8 cellular contexts compared by ENCODE assay signal in genomic region chr19:12293771-12294307, GRCh38. TPM values are rescaled to one million over a fixed set of nuclear protein-coding genes. Genes with fewer than 3 reads are reported as not detected.
DNase-seq lines count a peak whose midpoint lies in the region; ATAC-seq and TF ChIP-seq lines count a peak whose summit lies in the region.

No MANE protein-coding gene starts in this region.

- H3K27me3 ChIP-seq in brain microvascular endothelial cell (replicated peaks) = no peaks in the 10 kb centered on the region
- H3K27me3 ChIP-seq in iPS-18a (ENCODE audit: control insufficient read depth, insufficient read depth, low read length) = no peaks in the 10 kb centered on the region
- no peaks in the 10 kb centered on the region for H3K27me3 ChIP-seq in gastrocnemius medialis

- H3K4me3 ChIP-seq in brain microvascular endothelial cell (ENCODE audit: low read depth, low read length) (peak overlapping the region; percentile 81), iPS-18a (ENCODE audit: low read length) (peak overlapping the region; percentile 87), gastrocnemius medialis (peak overlapping the region; percentile 72 to 92 (median 88))

- TF ChIP-seq CTCF in brain microvascular endothelial cell (IDR thresholded peaks at IDR 0.05; ENCODE audit: low read depth, low read length, missing control alignments) (no peak), gastrocnemius medialis (IDR thresholded peaks at IDR 0.05 in 4 of 5, conservative IDR thresholded peaks at IDR 0.05 in 1 of 5) (no peak)

- peaks cover 35% of the 10 kb centered on the region for H3K4me1 Mint-ChIP-seq in T-helper 2 cell treated with Interferon-gamma antibody and Interleukin-4, amounts not matched to agents 5 μg/mL and 100 μg/mL, for 36 hours (ENCODE audit: low read depth)

- peaks cover 46% of the 10 kb centered on the region for H3K36me3 Mint-ChIP-seq in T-helper 2 cell treated with Interferon-gamma antibody and Interleukin-4, amounts not matched to agents 5 μg/mL and 100 μg/mL, for 36 hours (ENCODE audit: low read depth)

- H3K27ac ChIP-seq in brain microvascular endothelial cell = peak overlapping the region; percentile 43
- H3K27ac ChIP-seq in iPS-18a (ENCODE audit: low read length) = no peak overlapping the region
- peak overlapping the region; percentile 84 to 96 (median 93) for H3K27ac ChIP-seq in gastrocnemius medialis

- H3K9me3 ChIP-seq in iPS-18a (ENCODE audit: control insufficient read depth, low read depth, low read length) = no peaks in the 10 kb centered on the region
- no peaks in the 10 kb centered on the region for H3K9me3 ChIP-seq in gastrocnemius medialis

- peak overlapping the region; percentile 55 for H3K9ac ChIP-seq in iPS-18a (ENCODE audit: low read length)

- in situ Hi-C loops in brain microvascular endothelial cell (cut with HindIII; ENCODE audit: low pct_ligation_motif_present, low sequenced_read_pairs) (no loop called here), gastrocnemius medialis (cut with MboI; ENCODE audit: low sequenced_read_pairs in 4 of 4) (no loop called here)

- intact Hi-C loops in gastrocnemius medialis (cut with DNase I; ENCODE audit: low total_unique reads) = loop anchor here (1.0 to 5.0 kb wide), 5 partner anchors 39 to 258 kb away; partner anchors contain the start of genes ZNF442, ZNF443, ZNF563 and ZNF564

- peak; percentile 56 for ATAC-seq in GM19395 (IDR thresholded peaks at IDR 0.05; ENCODE audit: unreplicated experiment)
- peak; percentile 63 for ATAC-seq in gastrocnemius medialis
- ATAC-seq in HG03457 (IDR thresholded peaks at IDR 0.05; ENCODE audit: unreplicated experiment) = no peak

- peak overlapping the region; percentile 100 for H3K4me3 Mint-ChIP-seq in T-helper 2 cell treated with Interferon-gamma antibody and Interleukin-4, amounts not matched to agents 5 μg/mL and 100 μg/mL, for 36 hours

- peak overlapping the region; percentile 99 for H3K27ac Mint-ChIP-seq in T-helper 2 cell treated with Interferon-gamma antibody and Interleukin-4, amounts not matched to agents 5 μg/mL and 100 μg/mL, for 36 hours

- H3K4me1 ChIP-seq in iPS-18a (ENCODE audit: control insufficient read depth, low read depth, low read length) (peaks cover 3% of the 10 kb centered on the region), gastrocnemius medialis (peaks cover 16 to 21% of the 10 kb centered on the region in 2 donors)

- TF ChIP-seq POLR2A in gastrocnemius medialis (IDR thresholded peaks at IDR 0.05) = no peak

- H3K36me3 ChIP-seq in brain microvascular endothelial cell (replicated peaks) = no peaks in the 10 kb centered on the region
- no peaks in the 10 kb centered on the region for H3K36me3 ChIP-seq in iPS-18a (ENCODE audit: control insufficient read depth, low read depth, low read length)
- H3K36me3 ChIP-seq in gastrocnemius medialis = peaks cover 0 to 19% of the 10 kb centered on the region in 2 donors

- H3K9me3 Mint-ChIP-seq in T-helper 2 cell treated with Interferon-gamma antibody and Interleukin-4, amounts not matched to agents 5 μg/mL and 100 μg/mL, for 36 hours = peaks cover 46% of the 10 kb centered on the region

- DNase-seq in CMK (ENCODE audit: low read depth) (peak; percentile 50), HuH-7.5 (ENCODE audit: low spot score) (peak; percentile 79), brain microvascular endothelial cell (peak; percentile 28), gastrocnemius medialis (peak; percentile 45 to 65)
- peak; percentile 64 for DNase-seq in T-helper 2 cell treated with Interferon-gamma antibody and Interleukin-4, amounts not matched to agents 5 μg/mL and 100 μg/mL, for 36 hours (ENCODE audit: low spot score)

- H3K27me3 Mint-ChIP-seq in T-helper 2 cell treated with Interferon-gamma antibody and Interleukin-4, amounts not matched to agents 5 μg/mL and 100 μg/mL, for 36 hours (ENCODE audit: low read depth) = no peaks in the 10 kb centered on the region

RNA-seq across cellular contexts. Expression of gene ZNF44, which starts 0.8 kb away (rescaled TPM):
- 1 to 10 TPM; 2.6 to 4.0 (median 3.5) TPM for total RNA-seq in gastrocnemius medialis

RNA-seq across cellular contexts. Expression of gene ZNF563, which starts 39.6 kb away (rescaled TPM):
- total RNA-seq in gastrocnemius medialis = 1 to 10 TPM; 1.3 to 2.8 (median 2.2) TPM

Comparison
In these comparisons a context has a peak if more than half of its experiments do, and no peak if none do; other contexts are left out.
1. DNase-seq: peak in every context shown above with its lines; median percentile 79 in HuH-7.5; 64 in T-helper 2 cell treated with Interferon-gamma antibody and Interleukin-4, amounts not matched to agents 5 μg/mL and 100 μg/mL, for 36 hours; 55 in gastrocnemius medialis; 50 in CMK; 28 in brain microvascular endothelial cell.